ENCODE assay signal across 21 cellular contexts in genomic region chrX:69279234-69279633, GRCh38.
DNase-seq lines count a peak whose midpoint lies in the region; ATAC-seq and TF ChIP-seq lines count a peak whose summit lies in the region.
"Had no signal": no experiment of that assay in that cellular context is flagged by ENCODE, and none has a peak within 500 bp of the region (broad histone marks: within the 10 kb centered on the region; RNA-seq: fewer than 3 reads in every experiment).

No MANE protein-coding gene starts in this region.

- H3K9me3 Mint-ChIP-seq in nephron (no peaks in the 10 kb centered on the region), immature natural killer cell (no peaks in the 10 kb centered on the region)
- H3K9me3 Mint-ChIP-seq: CD8-positive, alpha-beta T cell; GM23338 had no signal

- no peaks in the 10 kb centered on the region for H3K27me3 Mint-ChIP-seq in nephron (ENCODE audit: low read depth)
- H3K27me3 Mint-ChIP-seq in immature natural killer cell (ENCODE audit: low read depth in 3 of 3) = peaks cover 4 to 11% (median 6%) of the 10 kb centered on the region in 3 donors
- H3K27me3 Mint-ChIP-seq: B cell had no signal

- intact Hi-C loops in right cardiac atrium (cut with DNase I) (no loop called here), left ventricle myocardium inferior (cut with micrococcal nuclease) (no loop called here), lower lobe of right lung (cut with DNase I) (no loop called here), upper lobe of right lung (cut with DNase I) (no loop called here)

- H3K27me3 ChIP-seq in right cardiac atrium (ENCODE audit: control insufficient read depth, insufficient read depth) (no peaks in the 10 kb centered on the region), left ventricle myocardium inferior (ENCODE audit: low read depth) (no peaks in the 10 kb centered on the region), lower lobe of right lung (ENCODE audit: low read depth) (no peaks in the 10 kb centered on the region), upper lobe of right lung (no peaks in the 10 kb centered on the region)

- H3K27ac Mint-ChIP-seq in nephron (peak overlapping the region; percentile 68 to 88 (median 84)), immature natural killer cell (no peak overlapping the region)
- H3K27ac Mint-ChIP-seq: B cell; CD8-positive, alpha-beta T cell; GM23338 had no signal

- H3K36me3 ChIP-seq in left ventricle myocardium inferior (no peaks in the 10 kb centered on the region), lower lobe of right lung (no peaks in the 10 kb centered on the region), upper lobe of right lung (no peaks in the 10 kb centered on the region)
- H3K36me3 ChIP-seq: BLaER1 treated with 17β-estradiol and CSF1 and Interleukin-3, amounts not matched to agents 10 nM and 100 nM had no signal

- H3K27ac ChIP-seq in right cardiac atrium (ENCODE audit: low read length) = peak overlapping the region; percentile 18
- H3K27ac ChIP-seq in left ventricle myocardium inferior (replicated peaks) = no peak overlapping the region
- H3K27ac ChIP-seq in lower lobe of right lung = no peak overlapping the region
- H3K27ac ChIP-seq in upper lobe of right lung = peak overlapping the region; percentile 18
- H3K27ac ChIP-seq: 22Rv1; BLaER1 treated with 17β-estradiol and CSF1 and Interleukin-3, amounts not matched to agents 10 nM and 100 nM had no signal

- H3K4me3 Mint-ChIP-seq in nephron = no peak overlapping the region
- no peak overlapping the region for H3K4me3 Mint-ChIP-seq in immature natural killer cell
- H3K4me3 Mint-ChIP-seq: B cell; CD8-positive, alpha-beta T cell had no signal

- H3K36me3 Mint-ChIP-seq in nephron (ENCODE audit: low read depth) = no peaks in the 10 kb centered on the region
- H3K36me3 Mint-ChIP-seq in immature natural killer cell = no peaks in the 10 kb centered on the region
- H3K36me3 Mint-ChIP-seq: CD8-positive, alpha-beta T cell had no signal

- 85% methylated on average over 3 of the region's 3 CpGs for WGBS in right cardiac atrium

- H3K9me3 ChIP-seq in right cardiac atrium (ENCODE audit: control insufficient read depth, low read length) (no peaks in the 10 kb centered on the region), left ventricle myocardium inferior (replicated peaks) (no peaks in the 10 kb centered on the region), lower lobe of right lung (no peaks in the 10 kb centered on the region), upper lobe of right lung (no peaks in the 10 kb centered on the region)
- H3K9me3 ChIP-seq: BLaER1 treated with 17β-estradiol and CSF1 and Interleukin-3, amounts not matched to agents 10 nM and 100 nM had no signal

- H3K4me1 Mint-ChIP-seq in nephron (peaks cover 53% of the 10 kb centered on the region), immature natural killer cell (no peaks in the 10 kb centered on the region)
- H3K4me1 Mint-ChIP-seq: B cell had no signal

- H3K4me1 ChIP-seq in right cardiac atrium (ENCODE audit: control insufficient read depth, insufficient read depth, low read length) (peaks cover 3% of the 10 kb centered on the region), left ventricle myocardium inferior (peaks cover 16% of the 10 kb centered on the region), lower lobe of right lung (peaks cover 7% of the 10 kb centered on the region), upper lobe of right lung (no peaks in the 10 kb centered on the region)

- TF ChIP-seq CTCF in left ventricle myocardium inferior (IDR thresholded peaks at IDR 0.05; ENCODE audit: borderline replicate concordance) (no peak), lower lobe of right lung (IDR thresholded peaks at IDR 0.05) (no peak), nephron (IDR thresholded peaks at IDR 0.05; ENCODE audit: unreplicated experiment in 3 of 3) (no peak), upper lobe of right lung (IDR thresholded peaks at IDR 0.05) (no peak)

- H3K4me3 ChIP-seq in right cardiac atrium (ENCODE audit: low read length) (no peak overlapping the region), left ventricle myocardium inferior (no peak overlapping the region), lower lobe of right lung (no peak overlapping the region), upper lobe of right lung (no peak overlapping the region)
- H3K4me3 ChIP-seq: BLaER1 treated with 17β-estradiol and CSF1 and Interleukin-3, amounts not matched to agents 10 nM and 100 nM; GM12878; GM23338 had no signal

- peak in 1 of 2 donors; percentile 20 for ATAC-seq in right cardiac atrium
- ATAC-seq in lower lobe of right lung = peak; percentile 34 to 60
- no peak for ATAC-seq in upper lobe of right lung
- no peak for ATAC-seq in GM19452 (IDR thresholded peaks at IDR 0.05; ENCODE audit: unreplicated experiment)
- ATAC-seq in GM21381 (IDR thresholded peaks at IDR 0.05; ENCODE audit: unreplicated experiment) = no peak
- ATAC-seq: CD8-positive, alpha-beta T cell; GM12878; GM23338; HCT116 had no signal

- no peak for DNase-seq in right cardiac atrium
- no peak for DNase-seq in left ventricle myocardium inferior
- no peak for DNase-seq in lower lobe of right lung
- DNase-seq in upper lobe of right lung = no peak
- DNase-seq in immature natural killer cell = no peak
- DNase-seq: CD8-positive, alpha-beta T cell; COR-L47; DMS 273 treated with DMSO at 0.1 percent for 48 hours; DMS53; DND-41; EL; H7 had no signal

Comparison
In these comparisons a context has a peak if more than half of its experiments do, and no peak if none do; other contexts are left out.
1. H3K27ac ChIP-seq: peak in right cardiac atrium (single experiment) and upper lobe of right lung (single experiment); none in left ventricle myocardium inferior (single experiment) and lower lobe of right lung (single experiment).
2. ATAC-seq: peak in lower lobe of right lung (2 of 2); none in upper lobe of right lung (single experiment), GM19452 (single experiment) and GM21381 (single experiment).
3. H3K27ac Mint-ChIP-seq: peak in nephron (3 of 3); none in immature natural killer cell (0 of 6).